Comparison of ENCODE assay signal across 8 cellular contexts in genomic region chr12:76559277-76560082, GRCh38. TPM values are rescaled to one million over a fixed set of nuclear protein-coding genes. Genes with fewer than 3 reads are reported as not detected.
DNase-seq lines count a peak whose midpoint lies in the region; ATAC-seq and TF ChIP-seq lines count a peak whose summit lies in the region.

Gene OSBPL8 (minus strand): TSS chr12:76559771. CDS start chr12:76487551, 72,220 bp downstream.

- TF ChIP-seq POLR2A in GM18951 (IDR thresholded peaks at IDR 0.05; ENCODE audit: extremely low read depth, insufficient read depth, insufficient read length), result peak; percentile 96

- CTCF ChIA-PET in activated B cell treated with CpG ODN at 0.5 μM for 24 hours (lab: Charles Lee), result interaction anchor here (0.9 to 1.6 kb wide), 6 partner anchors 27 to 477 kb away, joined by 3 to 5 read pairs (median 4); no protein-coding TSS in a partner anchor

- peak within 1 kb of the TSS; percentile 95 for H3K27ac Mint-ChIP-seq in activated B cell treated with CpG ODN at 0.5 μM for 24 hours

- H3K36me3 Mint-ChIP-seq in activated B cell treated with CpG ODN at 0.5 μM for 24 hours (ENCODE audit: low read depth), result peaks cover 9% of the 10 kb centered on the region

- no peaks in the 10 kb centered on the region for H3K27me3 Mint-ChIP-seq in activated B cell treated with CpG ODN at 0.5 μM for 24 hours

- intact Hi-C loops in activated B cell treated with CpG ODN at 0.5 μM for 24 hours (cut with micrococcal nuclease), result loop anchor here (1.0 to 10.0 kb wide), 14 partner anchors 27 to 1169 kb away; partner anchors contain the start of genes BBS10, E2F7, GLIPR1 and GLIPR1L2

- peaks cover 46% of the 10 kb centered on the region for H3K4me1 Mint-ChIP-seq in activated B cell treated with CpG ODN at 0.5 μM for 24 hours

- peak within 1 kb of the TSS; percentile 99 for H3K4me3 ChIP-seq in AG09309 (ENCODE audit: control insufficient read depth, low read depth, low read length)

- POLR2A ChIA-PET in activated B cell treated with CpG ODN at 0.5 μM for 24 hours (lab: Charles Lee), result interaction anchor here (0.5 to 2.6 kb wide), 17 partner anchors 8 to 1075 kb away, joined by 3 to 23 read pairs (median 4); partner anchors contain the start of genes BBS10, NAP1L1, PHLDA1 and ZDHHC17

- in situ Hi-C loops in GM18951 (cut with MboI; ENCODE audit: low sequenced_read_pairs, unreplicated experiment), result no loop called here

- peak within 1 kb of the TSS; percentile 94 for H3K4me3 Mint-ChIP-seq in activated B cell treated with CpG ODN at 0.5 μM for 24 hours

- no peaks in the 10 kb centered on the region for H3K9me3 Mint-ChIP-seq in activated B cell treated with CpG ODN at 0.5 μM for 24 hours

- ATAC-seq in HG03196 (IDR thresholded peaks at IDR 0.05; ENCODE audit: unreplicated experiment) (peak; percentile 72), activated B cell treated with CpG ODN at 0.5 μM for 24 hours (ENCODE audit: low read depth) (peak; percentile 79)

- H3K27ac ChIP-seq in caudate nucleus (ENCODE audit: low read depth, low read length), result peak within 1 kb of the TSS; percentile 99

- DNase-seq in AG09309 (ENCODE audit: low read depth) (peak; percentile 47), NCI-H226 (peak; percentile 94), activated B cell treated with CpG ODN at 0.5 μM for 24 hours (peak; percentile 96), caudate nucleus (lab: John Stamatoyannopoulos, UW) (peak; percentile 61 to 96 (median 91)), inferior parietal cortex (ENCODE audit: extremely low spot score) (peak; percentile 92)
- peak; percentile 94 to 95 for DNase-seq in stimulated activated CD4-positive, alpha-beta T cell treated with anti-CD3 and anti-CD28 coated beads, Interleukin-12 subunit alpha, Interleukin-12 subunit beta, amount 100 ng/mL, for 24 hours (ENCODE audit: low read depth in 2 of 2)

- no peak for TF ChIP-seq CTCF in AG09309 (IDR thresholded peaks at IDR 0.05; ENCODE audit: control insufficient read depth, insufficient read depth, low read depth, low read length, missing control alignments)
- no peak for TF ChIP-seq CTCF in activated B cell treated with CpG ODN at 0.5 μM for 24 hours (IDR thresholded peaks at IDR 0.05)

RNA-seq across cellular contexts. Expression of gene OSBPL8, which starts in this region (rescaled TPM):
- 73.8 and 79.6 TPM in 2 replicates for total RNA-seq in activated B cell treated with CpG ODN at 0.5 μM for 24 hours

Comparison
In these comparisons a context has a peak if more than half of its experiments do, and no peak if none do; other contexts are left out.
1. Peak in every context shown above with its lines: DNase-seq, ATAC-seq, H3K4me3 ChIP-seq and H3K27ac ChIP-seq.